In the genomic region with DNA sequence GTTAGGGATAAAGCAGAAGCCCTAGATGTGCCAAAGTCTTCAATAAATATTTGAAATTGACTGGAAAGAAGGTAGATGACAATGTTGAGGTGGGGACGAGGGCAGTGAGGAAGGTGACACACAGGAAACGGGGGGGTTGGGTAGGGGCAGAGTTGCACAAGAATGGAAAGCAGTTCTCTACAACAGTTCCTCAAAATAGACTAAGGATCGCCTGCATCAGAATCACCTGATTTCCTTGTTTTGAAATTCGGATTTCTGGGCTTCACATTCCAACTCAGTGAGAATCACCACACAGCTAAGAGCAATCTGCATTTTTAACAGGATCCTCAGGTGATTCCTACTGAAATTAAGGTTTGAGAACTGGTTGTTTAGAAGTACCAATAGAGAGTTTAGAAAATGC, we compare ENCODE assay signal across 8 cellular contexts.
DNase-seq lines count a peak whose midpoint lies in the region; ATAC-seq, FAIRE-seq and TF ChIP-seq lines count a peak whose summit lies in the region.

No MANE protein-coding gene starts in this region.

- H3K79me2 ChIP-seq in SU-DHL-6 (ENCODE audit: insufficient read depth, low read length) (no peaks in the 10 kb centered on the region), smooth muscle cell (ENCODE audit: low read depth) (peaks cover 27% of the 10 kb centered on the region)

- H3K4me3 ChIP-seq in A549 (no peak overlapping the region), SU-DHL-6 (ENCODE audit: insufficient read depth, low read length, poor library complexity, severe bottlenecking) (no peak overlapping the region), smooth muscle cell (no peak overlapping the region), dorsolateral prefrontal cortex (no peak overlapping the region)

- H3K27ac Mint-ChIP-seq in HFFc6: peak overlapping the region; percentile 48

- CTCF ChIA-PET in A549 (lab: Yijun Ruan, JAX): interaction anchor here (1.7 to 2.2 kb wide), 2 partner anchors 233 to 277 kb away, joined by 5 to 8 read pairs; no protein-coding TSS in a partner anchor

- 59% methylated on average over 4 of the region's 4 CpGs for WGBS in A549 (ENCODE audit: missing lambda C conversion rate)
- 20% methylated on average over 4 of the region's 4 CpGs for WGBS in smooth muscle cell (ENCODE audit: low lambda C conversion rate)

- no peaks in the 10 kb centered on the region for H3K9me2 ChIP-seq in SU-DHL-6 (replicated peaks; ENCODE audit: insufficient read depth, low read length)

- no peak for TF ChIP-seq RAD21 in A549 (conservative IDR thresholded peaks at IDR 0.05 in 1 of 2, IDR thresholded peaks at IDR 0.05 in 1 of 2)

- peaks cover 7% of the 10 kb centered on the region; the same call in 1 of the 3 replicates for H3K9me3 ChIP-seq in A549
- no peaks in the 10 kb centered on the region for H3K9me3 ChIP-seq in SU-DHL-6 (ENCODE audit: insufficient read depth, low read length)
- H3K9me3 ChIP-seq in smooth muscle cell (replicated peaks; ENCODE audit: low read depth): peaks cover 14% of the 10 kb centered on the region

- H3F3A ChIP-seq in SU-DHL-6 (ENCODE audit: insufficient read depth) (0 out of 2 replicates have a peak, but pooled peaks cover 3% of the 10 kb centered on the region), smooth muscle cell (ENCODE audit: low read depth) (no peaks in the 10 kb centered on the region)

- intact Hi-C loops in dorsolateral prefrontal cortex (cut with DNase I): no loop called here

- H3K9ac ChIP-seq in SU-DHL-6 (ENCODE audit: low read length) (no peak overlapping the region), smooth muscle cell (ENCODE audit: low read depth) (no peak overlapping the region)

- H3K4me2 ChIP-seq in A549: 0 out of 3 replicates have a peak overlapping the region, but pooled peaks have one; percentile 15
- peak overlapping the region; percentile 25 for H3K4me2 ChIP-seq in SU-DHL-6 (ENCODE audit: low read depth, low read length, poor library complexity, severe bottlenecking)
- no peak overlapping the region for H3K4me2 ChIP-seq in smooth muscle cell

- peaks cover 21% of the 10 kb centered on the region for H3K9me3 Mint-ChIP-seq in HFFc6

- H3K4me3 Mint-ChIP-seq in HFFc6: peak overlapping the region; percentile 34; the same call in 1 of the 2 replicates

- no peaks in the 10 kb centered on the region for H3K27me3 ChIP-seq in SU-DHL-6 (ENCODE audit: low read length)
- H3K27me3 ChIP-seq in foreskin keratinocyte: no peaks in the 10 kb centered on the region
- no peaks in the 10 kb centered on the region for H3K27me3 ChIP-seq in smooth muscle cell (ENCODE audit: low read depth)
- H3K27me3 ChIP-seq in dorsolateral prefrontal cortex: no peaks in the 10 kb centered on the region

- no peaks in the 10 kb centered on the region for H3K36me3 ChIP-seq in SU-DHL-6 (ENCODE audit: low read length)
- H3K36me3 ChIP-seq in smooth muscle cell (ENCODE audit: low read depth): peaks cover 3% of the 10 kb centered on the region

- peaks cover 33% of the 10 kb centered on the region for H3K4me1 Mint-ChIP-seq in HFFc6 (ENCODE audit: low read depth)

- H4K20me1 ChIP-seq in SU-DHL-6 (ENCODE audit: low read depth, low read length) (no peaks in the 10 kb centered on the region), smooth muscle cell (ENCODE audit: low read depth) (peaks cover 28% of the 10 kb centered on the region)

- no peak for TF ChIP-seq EP300 in A549 (IDR thresholded peaks at IDR 0.05)

- no peak for TF ChIP-seq POLR2A in A549 (IDR thresholded peaks at IDR 0.05; ENCODE audit: low read length)

- TF ChIP-seq CTCF in A549 (IDR thresholded peaks at IDR 0.05) (no peak), HFFc6 (IDR thresholded peaks at IDR 0.05) (no peak), SU-DHL-6 (IDR thresholded peaks at IDR 0.05; ENCODE audit: insufficient read depth, low read length, poor library complexity, severe bottlenecking) (no peak), foreskin keratinocyte (conservative IDR thresholded peaks at IDR 0.05) (no peak), smooth muscle cell (IDR thresholded peaks at IDR 0.05; ENCODE audit: borderline replicate concordance, insufficient read depth, poor library complexity, severe bottlenecking) (no peak), dorsolateral prefrontal cortex (IDR thresholded peaks at IDR 0.05 in 54 of 56, conservative IDR thresholded peaks at IDR 0.05 in 2 of 56; ENCODE audit: low read depth in 1 of 56, partially characterized antibody in 56 of 56) (no peak)

- DNase-seq in A549 (ENCODE audit: low read depth in 1 of 2, low spot score in 1 of 2) (no peak), HFFc6 (peak; percentile 37), foreskin keratinocyte (peak; percentile 76 to 81), smooth muscle cell (lab: John Stamatoyannopoulos, UW; ENCODE audit: unreplicated experiment) (no peak), midbrain (lab: John Stamatoyannopoulos, UW) (no peak), dorsolateral prefrontal cortex (no peak)

- H2AFZ ChIP-seq in SU-DHL-6 (ENCODE audit: low read depth, low read length, severe bottlenecking) (no peak overlapping the region), smooth muscle cell (ENCODE audit: low read depth) (no peak overlapping the region)

- no peak for FAIRE-seq in A549 (lab: Jason Lieb, UNC)

- H3K4me1 ChIP-seq in A549 (peaks cover 5% of the 10 kb centered on the region; the same call in 1 of the 3 replicates), foreskin keratinocyte (peaks cover 25% of the 10 kb centered on the region), smooth muscle cell (ENCODE audit: low read depth) (no peaks in the 10 kb centered on the region)

- H3K36me3 Mint-ChIP-seq in HFFc6 (ENCODE audit: low read depth): peaks cover 19% of the 10 kb centered on the region

- POLR2A ChIA-PET in A549 (lab: Yijun Ruan, JAX): no interaction called here

- ATAC-seq in A549 (no peak), foreskin keratinocyte (peak; percentile 42), HG02763 (IDR thresholded peaks at IDR 0.05; ENCODE audit: unreplicated experiment) (no peak)

- H3K27me3 Mint-ChIP-seq in HFFc6 (ENCODE audit: insufficient read depth): no peaks in the 10 kb centered on the region

- H3K27ac ChIP-seq in A549 (no peak overlapping the region), SU-DHL-6 (ENCODE audit: low read depth, low read length) (no peak overlapping the region), foreskin keratinocyte (peak overlapping the region; percentile 13), smooth muscle cell (ENCODE audit: low read depth) (peak overlapping the region; percentile 46), dorsolateral prefrontal cortex (no peak overlapping the region)

TF ChIP-seq in A549, 52 proteins besides CTCF, POLR2A, EP300 and RAD21:
- TF ChIP-seq HES2 (IDR thresholded peaks at IDR 0.05): no peak
- TF ChIP-seq HDAC2 (IDR thresholded peaks at IDR 0.05): no peak
- no peak for TF ChIP-seq CEBPB (IDR thresholded peaks at IDR 0.05)
TF ChIP-seq in A549: peak in this region for 0.

Comparison
In these comparisons a context has a peak if more than half of its experiments do, and no peak if none do; other contexts are left out.
1. DNase-seq: peak in HFFc6 (single experiment) and foreskin keratinocyte (2 of 2); none in A549 (0 of 2), smooth muscle cell (single experiment), midbrain (single experiment) and dorsolateral prefrontal cortex (0 of 10).
2. H3K27ac ChIP-seq: peak in foreskin keratinocyte (single experiment) and smooth muscle cell (single experiment); none in A549 (0 of 2), SU-DHL-6 (single experiment) and dorsolateral prefrontal cortex (0 of 59).